In genomic region chr20:18323705-18324104, GRCh38 we compare ENCODE assay signal across 24 cellular contexts.
"Had no signal": no experiment of that assay in that cellular context is flagged by ENCODE, and none has a peak within 500 bp of the region (broad histone marks: within the 10 kb centered on the region; RNA-seq: fewer than 3 reads in every experiment).

No MANE protein-coding gene starts in this region.

- H3K4me1 Mint-ChIP-seq: activated CD4-positive, alpha-beta T cell treated with anti-CD3 and anti-CD28 coated beads, Interleukin-2, amount 10 ng/mL, durations not matched to agents 24 days and 14 days; activated naive CD8-positive, alpha-beta T cell treated with anti-CD3 and anti-CD28 coated beads, Interleukin-2, amount 10 ng/mL, durations not matched to agents 7 days and 5 days; central memory CD8-positive, alpha-beta T cell; neural crest cell; stimulated activated memory B cell treated with anti-CD40 and anti-IgM and Interleukin-4, amounts not matched to agents 10 μg/mL and 1 μg/mL and 100 μg/mL, for 72 hours had no signal

- H3K27me3 Mint-ChIP-seq: activated CD4-positive, alpha-beta T cell treated with anti-CD3 and anti-CD28 coated beads, Interleukin-2, amount 10 ng/mL, durations not matched to agents 24 days and 14 days; central memory CD8-positive, alpha-beta T cell; stimulated activated memory B cell treated with anti-CD40 and anti-IgM and Interleukin-4, amounts not matched to agents 10 μg/mL and 1 μg/mL and 100 μg/mL, for 72 hours had no signal

- H3K36me3 ChIP-seq: brain microvascular endothelial cell, gastroesophageal sphincter, heart right ventricle, lower lobe of right lung, ovary, thyroid gland had no signal

- H3K36me3 Mint-ChIP-seq: activated naive CD8-positive, alpha-beta T cell treated with anti-CD3 and anti-CD28 coated beads, Interleukin-2, amount 10 ng/mL, durations not matched to agents 7 days and 5 days had no signal

- FAIRE-seq: urothelium cell line had no signal

- H3K27me3 ChIP-seq: brain microvascular endothelial cell, gastroesophageal sphincter, heart right ventricle, ovary, thyroid gland had no signal

- H3K4me1 ChIP-seq: gastroesophageal sphincter, heart right ventricle, lower lobe of right lung, thyroid gland had no signal

- H3K27ac Mint-ChIP-seq: activated CD4-positive, alpha-beta T cell treated with anti-CD3 and anti-CD28 coated beads, Interleukin-2, amount 10 ng/mL, durations not matched to agents 24 days and 14 days; activated CD8-positive, alpha-beta T cell treated with anti-CD3 and anti-CD28 coated beads, Interleukin-2, amount 10 ng/mL, durations not matched to agents 7 days and 5 days; activated naive CD8-positive, alpha-beta T cell treated with anti-CD3 and anti-CD28 coated beads, Interleukin-2, amount 10 ng/mL, durations not matched to agents 7 days and 5 days; activated T-cell treated with anti-CD3 and anti-CD28 coated beads, Interleukin-2, amount 50 U/mL, for 72 hours; stimulated activated memory B cell treated with anti-CD40 and anti-IgM and Interleukin-4, amounts not matched to agents 10 μg/mL and 1 μg/mL and 100 μg/mL, for 72 hours; T-helper 2 cell treated with Interferon-gamma antibody and Interleukin-4, amounts not matched to agents 5 μg/mL and 100 μg/mL, for 36 hours had no signal

- H3K9me3 Mint-ChIP-seq: activated T-cell treated with anti-CD3 and anti-CD28 coated beads, Interleukin-2, amount 50 U/mL, for 72 hours; stimulated activated memory B cell treated with anti-CD40 and anti-IgM and Interleukin-4, amounts not matched to agents 10 μg/mL and 1 μg/mL and 100 μg/mL, for 72 hours had no signal

- DNase-seq: activated CD4-positive, alpha-beta T cell treated with anti-CD3 and anti-CD28 coated beads, Interleukin-2, amount 10 ng/mL, durations not matched to agents 24 days and 14 days; activated CD4-positive, CD25-positive, alpha-beta regulatory T cell; activated CD8-positive, alpha-beta memory T cell treated with anti-CD3 and anti-CD28 coated beads, Interleukin-2, amount 50 U/mL, for 4 hours; activated CD8-positive, alpha-beta T cell treated with anti-CD3 and anti-CD28 coated beads, Interleukin-2, amount 10 ng/mL, durations not matched to agents 7 days and 5 days; activated gamma-delta T cell treated with Interleukin-2 at 50 U/mL for 16 hours; activated naive CD8-positive, alpha-beta T cell treated with anti-CD3 and anti-CD28 coated beads, Interleukin-2, amount 10 ng/mL, durations not matched to agents 7 days and 5 days; activated T-cell treated with anti-CD3 and anti-CD28 coated beads, Interleukin-2, amount 50 U/mL, for 72 hours; brain microvascular endothelial cell; effector memory CD4-positive, alpha-beta T cell; heart right ventricle; left colon; lower lobe of right lung; midbrain; ovary; stimulated activated CD4-positive, alpha-beta T cell treated with anti-CD3 and anti-CD28 coated beads, Interleukin-12 subunit alpha, Interleukin-12 subunit beta, amount 100 ng/mL, for 4 hours; stimulated activated CD4-positive, alpha-beta T cell treated with anti-CD3 and anti-CD28 coated beads, Interleukin-2, amount 100 ng/mL, for 24 hours; thyroid gland had no signal

- ATAC-seq: activated CD8-positive, alpha-beta T cell treated with anti-CD3 and anti-CD28 coated beads, Interleukin-2, amount 10 ng/mL, durations not matched to agents 7 days and 5 days; activated T-cell treated with anti-CD3 and anti-CD28 coated beads, Interleukin-2, amount 50 U/mL, for 72 hours; gastroesophageal sphincter; heart right ventricle; left colon; lower lobe of right lung; stimulated activated memory B cell treated with anti-CD40 and anti-IgM and Interleukin-4, amounts not matched to agents 10 μg/mL and 1 μg/mL and 100 μg/mL, for 72 hours had no signal

- H3K4me3 Mint-ChIP-seq: activated CD4-positive, alpha-beta T cell treated with anti-CD3 and anti-CD28 coated beads, Interleukin-2, amount 10 ng/mL, durations not matched to agents 24 days and 14 days; activated CD8-positive, alpha-beta T cell treated with anti-CD3 and anti-CD28 coated beads, Interleukin-2, amount 10 ng/mL, durations not matched to agents 7 days and 5 days; activated naive CD8-positive, alpha-beta T cell treated with anti-CD3 and anti-CD28 coated beads, Interleukin-2, amount 10 ng/mL, durations not matched to agents 7 days and 5 days; activated T-cell treated with anti-CD3 and anti-CD28 coated beads, Interleukin-2, amount 50 U/mL, for 72 hours; central memory CD8-positive, alpha-beta T cell; neural crest cell; stimulated activated memory B cell treated with anti-CD40 and anti-IgM and Interleukin-4, amounts not matched to agents 10 μg/mL and 1 μg/mL and 100 μg/mL, for 72 hours; T-helper 2 cell treated with Interferon-gamma antibody and Interleukin-4, amounts not matched to agents 5 μg/mL and 100 μg/mL, for 36 hours had no signal

- H3K4me3 ChIP-seq: coronary artery, gastroesophageal sphincter, heart right ventricle, lower lobe of right lung, ovary, thyroid gland had no signal

- H3K9me3 ChIP-seq: lower lobe of right lung, ovary, thyroid gland had no signal

- H3K27ac ChIP-seq: brain microvascular endothelial cell, coronary artery, gastroesophageal sphincter, heart right ventricle, lower lobe of right lung, ovary, thyroid gland had no signal
